ENCODE assay signal across 7 cellular contexts in the genomic region with DNA sequence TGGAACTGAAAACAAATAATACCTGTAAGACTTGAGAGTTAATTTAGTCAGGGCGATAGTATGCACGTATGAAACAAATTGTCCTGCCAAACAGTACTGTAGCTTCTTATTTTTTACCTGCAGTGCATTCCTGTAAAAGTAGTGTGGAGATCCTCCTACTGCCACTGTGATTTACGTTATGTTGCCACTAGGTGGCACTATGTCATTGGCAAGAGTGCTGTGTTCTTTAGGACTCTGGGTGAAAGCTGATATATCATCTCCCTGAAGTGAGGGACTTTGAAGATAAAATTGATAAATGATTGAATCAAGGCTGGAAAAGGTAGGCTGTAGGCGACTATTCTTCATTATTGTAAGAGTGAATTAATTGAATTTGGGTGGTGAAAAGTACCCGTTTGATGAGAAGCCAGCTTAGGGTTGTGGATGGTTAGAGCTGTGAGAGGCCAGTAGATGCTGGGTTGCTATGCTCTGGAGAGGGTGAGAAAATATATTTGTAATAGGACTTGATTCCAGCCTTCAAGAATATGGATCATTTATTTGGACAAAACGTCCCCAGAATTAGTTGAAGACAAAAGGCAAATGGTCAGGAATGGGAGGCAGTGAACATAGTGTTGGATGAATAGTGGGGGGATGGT. TPM values are rescaled to one million over a fixed set of nuclear protein-coding genes. Genes with fewer than 3 reads are reported as not detected.
DNase-seq lines count a peak whose midpoint lies in the region; ATAC-seq and TF ChIP-seq lines count a peak whose summit lies in the region.
"Not testable (repeated sequence)": the region's sequence is repeated elsewhere in the genome, so short reads cannot be mapped to it uniquely, and the experiment has no call there.

No MANE protein-coding gene starts in this region.

- not testable (repeated sequence) for H3K9me3 Mint-ChIP-seq in activated CD8-positive, alpha-beta memory T cell treated with anti-CD3 and anti-CD28 coated beads, Interleukin-2, amount 10 ng/mL, durations not matched to agents 7 days and 5 days (ENCODE audit: low read depth); chondrocyte (ENCODE audit: low read depth)

- TF ChIP-seq CTCF in LNCaP clone FGC (IDR thresholded peaks at IDR 0.05; ENCODE audit: control insufficient read depth, extremely low read depth, insufficient read depth) (peak; percentile 28; the same call in 1 of the 2 replicates), chondrocyte (IDR thresholded peaks at IDR 0.05) (peak; percentile 67)

- not testable (repeated sequence) for H3K4me3 ChIP-seq in LNCaP clone FGC (ENCODE audit: low read depth, low read length)

- H3K36me3 Mint-ChIP-seq in activated CD8-positive, alpha-beta memory T cell treated with anti-CD3 and anti-CD28 coated beads, Interleukin-2, amount 10 ng/mL, durations not matched to agents 7 days and 5 days; chondrocyte (ENCODE audit: low read depth): not testable (repeated sequence)

- H3K4me3 Mint-ChIP-seq in activated CD8-positive, alpha-beta memory T cell treated with anti-CD3 and anti-CD28 coated beads, Interleukin-2, amount 10 ng/mL, durations not matched to agents 7 days and 5 days; chondrocyte (ENCODE audit: unreplicated experiment): not testable (repeated sequence)

- CTCF ChIA-PET in activated CD8-positive, alpha-beta memory T cell treated with anti-CD3 and anti-CD28 coated beads, Interleukin-2, amount 10 ng/mL, durations not matched to agents 7 days and 5 days (lab: Charles Lee), result not testable (repeated sequence)

- not testable (repeated sequence) for DNase-seq in LNCaP clone FGC (ENCODE audit: low read depth); chondrocyte (ENCODE audit: low spot score)
- peak; percentile 57 for DNase-seq in activated CD8-positive, alpha-beta memory T cell treated with anti-CD3 and anti-CD28 coated beads, Interleukin-2, amount 10 ng/mL, durations not matched to agents 7 days and 5 days
- peak in 1 of 2 donors; percentile 27 for DNase-seq in left colon
- DNase-seq in stimulated activated CD4-positive, alpha-beta T cell treated with anti-CD3 and anti-CD28 coated beads, Interleukin-1b, Interleukin-23, amount 100 ng/mL, for 24 hours (ENCODE audit: low read depth in 4 of 4, low spot score in 1 of 4), result peak in 3 of 4 experiments; percentile 0 to 18 (median 13)

- not testable (repeated sequence) for H3K27me3 Mint-ChIP-seq in activated CD8-positive, alpha-beta memory T cell treated with anti-CD3 and anti-CD28 coated beads, Interleukin-2, amount 10 ng/mL, durations not matched to agents 7 days and 5 days; chondrocyte (ENCODE audit: low read depth)

- intact Hi-C loops in left colon (cut with DNase I, micrococcal nuclease), result not testable (repeated sequence)

- ATAC-seq in GM18873 (IDR thresholded peaks at IDR 0.05; ENCODE audit: low FRiP score, unreplicated experiment) (peak; percentile 89), HG02588 (IDR thresholded peaks at IDR 0.05; ENCODE audit: unreplicated experiment) (peak; percentile 65), left colon (peak; percentile 94)
- ATAC-seq in activated CD8-positive, alpha-beta memory T cell treated with anti-CD3 and anti-CD28 coated beads, Interleukin-2, amount 10 ng/mL, durations not matched to agents 7 days and 5 days, result peak; percentile 89

- H3K4me1 Mint-ChIP-seq in activated CD8-positive, alpha-beta memory T cell treated with anti-CD3 and anti-CD28 coated beads, Interleukin-2, amount 10 ng/mL, durations not matched to agents 7 days and 5 days; chondrocyte (ENCODE audit: low read depth): not testable (repeated sequence)

- H3K27ac Mint-ChIP-seq in activated CD8-positive, alpha-beta memory T cell treated with anti-CD3 and anti-CD28 coated beads, Interleukin-2, amount 10 ng/mL, durations not matched to agents 7 days and 5 days; chondrocyte (ENCODE audit: unreplicated experiment): not testable (repeated sequence)

RNA-seq across cellular contexts. Expression of a gene that starts 16.5 kb away (rescaled TPM):
- total RNA-seq in activated CD8-positive, alpha-beta memory T cell treated with anti-CD3 and anti-CD28 coated beads, Interleukin-2, amount 10 ng/mL, durations not matched to agents 7 days and 5 days, result 1 to 10 TPM in 1 of 2 experiments, under 1 TPM in 1; 0.91 to 2.2 TPM
- total RNA-seq in chondrocyte, result 1.2 to 2.4 TPM (median 2.0 TPM) in 3 replicates
- total RNA-seq in left colon, result 1 to 10 TPM in 1 of 2 donors, under 1 TPM in 1; 0.17 to 2.0 TPM
